Comparison of ENCODE assay signal across 1 cellular context in genomic region chr3:51995346-51996156, GRCh38.
A peak's percentile ranks its signal among the peaks of the same experiment; 100 is the strongest.
TF ChIP-seq lines count a peak whose summit lies in the region.

Gene RPL29 (minus strand): TSS chr3:51995895. CDS start chr3:51995461, 434 bp downstream.

TF ChIP-seq in SK-N-SH, 30 proteins besides CTCF, POLR2A, EP300 and RAD21 (continued from another document):
- TF ChIP-seq IRF3 (IDR thresholded peaks at IDR 0.05; ENCODE audit: low read depth, low read length) (peak; percentile 42; the same call in 1 of the 2 replicates), REST (IDR thresholded peaks at IDR 0.05; ENCODE audit: low read depth, low read length) (peak; percentile 77), SMC3 (IDR thresholded peaks at IDR 0.05; ENCODE audit: low read depth, low read length) (peak; percentile 14; the same call in 1 of the 2 replicates), TAF1 (IDR thresholded peaks at IDR 0.05; ENCODE audit: borderline replicate concordance, low read depth, low read length) (peak; percentile 99), RCOR1 (IDR thresholded peaks at IDR 0.05; ENCODE audit: low read length) (peak; percentile 46; the same call in 1 of the 2 replicates), MAX (IDR thresholded peaks at IDR 0.05; ENCODE audit: low read depth) (peak; percentile 98), ELF1 (IDR thresholded peaks at IDR 0.05) (peak; percentile 98), GABPA (IDR thresholded peaks at IDR 0.05; ENCODE audit: low read depth) (peak; percentile 100)
- TF ChIP-seq, protein P1, sequence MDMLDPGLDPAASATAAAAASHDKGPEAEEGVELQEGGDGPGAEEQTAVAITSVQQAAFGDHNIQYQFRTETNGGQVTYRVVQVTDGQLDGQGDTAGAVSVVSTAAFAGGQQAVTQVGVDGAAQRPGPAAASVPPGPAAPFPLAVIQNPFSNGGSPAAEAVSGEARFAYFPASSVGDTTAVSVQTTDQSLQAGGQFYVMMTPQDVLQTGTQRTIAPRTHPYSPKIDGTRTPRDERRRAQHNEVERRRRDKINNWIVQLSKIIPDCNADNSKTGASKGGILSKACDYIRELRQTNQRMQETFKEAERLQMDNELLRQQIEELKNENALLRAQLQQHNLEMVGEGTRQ (IDR thresholded peaks at IDR 0.05; ENCODE audit: borderline replicate concordance, low read depth, low read length): no peak
- TF ChIP-seq, protein P2, sequence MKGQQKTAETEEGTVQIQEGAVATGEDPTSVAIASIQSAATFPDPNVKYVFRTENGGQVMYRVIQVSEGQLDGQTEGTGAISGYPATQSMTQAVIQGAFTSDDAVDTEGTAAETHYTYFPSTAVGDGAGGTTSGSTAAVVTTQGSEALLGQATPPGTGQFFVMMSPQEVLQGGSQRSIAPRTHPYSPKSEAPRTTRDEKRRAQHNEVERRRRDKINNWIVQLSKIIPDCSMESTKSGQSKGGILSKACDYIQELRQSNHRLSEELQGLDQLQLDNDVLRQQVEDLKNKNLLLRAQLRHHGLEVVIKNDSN (IDR thresholded peaks at IDR 0.05; ENCODE audit: borderline replicate concordance, low read depth): peak; percentile 56; the same call in 1 of the 2 replicates
TF ChIP-seq in SK-N-SH: peak in this region for 17.
